8 cellular contexts compared by ENCODE assay signal in genomic region chr21:42474043-42474831, GRCh38. TPM values are rescaled to one million over a fixed set of nuclear protein-coding genes. Genes with fewer than 3 reads are reported as not detected.
DNase-seq lines count a peak whose midpoint lies in the region; ATAC-seq and TF ChIP-seq lines count a peak whose summit lies in the region.

No MANE protein-coding gene starts in this region.

- H3K27me3 ChIP-seq in foreskin keratinocyte: peaks cover 2% of the 10 kb centered on the region

- H3K4me1 ChIP-seq in foreskin keratinocyte: peaks cover 11% of the 10 kb centered on the region

- H3K27ac ChIP-seq in foreskin keratinocyte: peak overlapping the region; percentile 69

- peak; percentile 14 for DNase-seq in COR-L47 (lab: John Stamatoyannopoulos, UW)
- DNase-seq in NCI-H2171 treated with DMSO at 0.1 percent for 48 hours (lab: John Stamatoyannopoulos, UW): peak; percentile 59
- peak; percentile 55 to 77 for DNase-seq in foreskin keratinocyte
- DNase-seq in cerebellum (ENCODE audit: low spot score): no peak
- no peak for DNase-seq in activated CD4-positive, alpha-beta T cell treated with anti-CD3 and anti-CD28 coated beads for 1 hour
- no peak for DNase-seq in superior temporal gyrus (ENCODE audit: extremely low spot score)

- ATAC-seq in GM19395 (IDR thresholded peaks at IDR 0.05; ENCODE audit: unreplicated experiment): peak; percentile 54
- peak; percentile 84 for ATAC-seq in foreskin keratinocyte
- ATAC-seq in HG02885 (IDR thresholded peaks at IDR 0.05; ENCODE audit: poor library complexity, unreplicated experiment): no peak

- peak; percentile 26 for TF ChIP-seq CTCF in foreskin keratinocyte (conservative IDR thresholded peaks at IDR 0.05)

RNA-seq across cellular contexts. Expression of gene RSPH1, which starts 21.8 kb away (rescaled TPM):
- total RNA-seq in foreskin keratinocyte (0.11 TPM in 1 of 2 replicates, not detected in the other), cerebellum (2.4 TPM)
- polyA plus RNA-seq in foreskin keratinocyte: 0.20 and 0.21 TPM in 2 replicates

RNA-seq across cellular contexts. Expression of gene SLC37A1, which starts 39.4 kb away (rescaled TPM):
- total RNA-seq in foreskin keratinocyte: 5.4 and 7.5 TPM in 2 replicates
- 3.2 and 3.5 TPM in 2 replicates for polyA plus RNA-seq in foreskin keratinocyte
- 24.4 TPM for total RNA-seq in cerebellum

Comparison
In these comparisons a context has a peak if more than half of its experiments do, and no peak if none do; other contexts are left out.
1. DNase-seq: peak in COR-L47 (single experiment), NCI-H2171 treated with DMSO at 0.1 percent for 48 hours (single experiment) and foreskin keratinocyte (2 of 2); none in cerebellum (single experiment), activated CD4-positive, alpha-beta T cell treated with anti-CD3 and anti-CD28 coated beads for 1 hour (single experiment) and superior temporal gyrus (single experiment).